In genomic region chr3:73658227-73658626, GRCh38 we compare ENCODE assay signal across 24 cellular contexts. TPM values are rescaled to one million over a fixed set of nuclear protein-coding genes. Genes with fewer than 3 reads are reported as not detected.
DNase-seq lines count a peak whose midpoint lies in the region; FAIRE-seq and TF ChIP-seq lines count a peak whose summit lies in the region.
"Had no signal": no experiment of that assay in that cellular context is flagged by ENCODE, and none has a peak within 500 bp of the region (broad histone marks: within the 10 kb centered on the region; RNA-seq: fewer than 3 reads in every experiment).

No MANE protein-coding gene starts in this region.

- no peak overlapping the region for H2AFZ ChIP-seq in astrocyte (ENCODE audit: low read depth, low read length)
- H2AFZ ChIP-seq in hepatocyte = peak overlapping the region; percentile 10

- H3K9me3 ChIP-seq in astrocyte (ENCODE audit: insufficient read depth, low read depth, low read length) (no peaks in the 10 kb centered on the region), hepatocyte (ENCODE audit: low read depth) (no peaks in the 10 kb centered on the region)

- H3K27ac ChIP-seq in astrocyte (ENCODE audit: low read depth, low read length) (no peak overlapping the region), hepatocyte (peak overlapping the region; percentile 29)
- H3K27ac ChIP-seq: BLaER1 treated with 17β-estradiol and CSF1 and Interleukin-3, amounts not matched to agents 10 nM and 100 nM had no signal

- H3K4me3 Mint-ChIP-seq in astrocyte (ENCODE audit: unreplicated experiment) (no peak overlapping the region), nephron (no peak overlapping the region)
- H3K4me3 Mint-ChIP-seq: CD8-positive, alpha-beta T cell had no signal

- H3K4me2 ChIP-seq in astrocyte (ENCODE audit: low read length) (no peak overlapping the region), hepatocyte (peak overlapping the region; percentile 12)

- no peaks in the 10 kb centered on the region for H3K36me3 Mint-ChIP-seq in astrocyte (ENCODE audit: low read depth, unreplicated experiment)
- no peaks in the 10 kb centered on the region for H3K36me3 Mint-ChIP-seq in nephron (ENCODE audit: low read depth)
- H3K36me3 Mint-ChIP-seq: CD8-positive, alpha-beta T cell had no signal

- no peak overlapping the region for H3K9ac ChIP-seq in astrocyte (ENCODE audit: low read length)
- H3K9ac ChIP-seq: BLaER1 treated with 17β-estradiol and CSF1 and Interleukin-3, amounts not matched to agents 10 nM and 100 nM had no signal

- peak; percentile 29 for DNase-seq in EH (ENCODE audit: low read depth)
- peak; percentile 16 for DNase-seq in astrocyte (ENCODE audit: low read depth)
- DNase-seq in hepatocyte (ENCODE audit: low spot score) = no peak
- DNase-seq in NCI-H446 treated with DMSO at 0.1 percent for 48 hours (lab: John Stamatoyannopoulos, UW) = no peak
- no peak for DNase-seq in NCI-H524 (lab: John Stamatoyannopoulos, UW)
- no peak for DNase-seq in occipital lobe (lab: John Stamatoyannopoulos, UW)
- DNase-seq: Calu3; CD8-positive, alpha-beta T cell; EL; KG1; NCI-H1105 treated with DMSO at 0.1 percent for 48 hours; NCI-H1694; NCI-H2081 treated with DMSO at 0.1 percent for 48 hours; NCI-H510A; NCI-H82; OCI-M1; SHP77 had no signal

- H4K20me1 ChIP-seq in astrocyte (ENCODE audit: insufficient read depth, low read length) (no peaks in the 10 kb centered on the region), hepatocyte (ENCODE audit: insufficient read depth, poor library complexity, severe bottlenecking) (no peaks in the 10 kb centered on the region)
- H4K20me1 ChIP-seq: BLaER1 treated with 17β-estradiol and CSF1 and Interleukin-3, amounts not matched to agents 10 nM and 100 nM had no signal

- peaks cover 17% of the 10 kb centered on the region for H3K4me1 ChIP-seq in astrocyte (ENCODE audit: insufficient read depth, low read length)
- H3K4me1 ChIP-seq in hepatocyte (ENCODE audit: insufficient read depth) = no peaks in the 10 kb centered on the region

- H3K27ac Mint-ChIP-seq in astrocyte (ENCODE audit: unreplicated experiment) (peak overlapping the region; percentile 88), nephron (peak overlapping the region; percentile 34 to 61 (median 45))
- H3K27ac Mint-ChIP-seq: CD8-positive, alpha-beta T cell had no signal

- H3K36me3 ChIP-seq in astrocyte (ENCODE audit: insufficient read depth, low read length) = no peaks in the 10 kb centered on the region
- H3K36me3 ChIP-seq in hepatocyte (replicated peaks; ENCODE audit: insufficient read depth, low read depth) = no peaks in the 10 kb centered on the region
- H3K36me3 ChIP-seq: BLaER1 treated with 17β-estradiol and CSF1 and Interleukin-3, amounts not matched to agents 10 nM and 100 nM had no signal

- H3K79me2 ChIP-seq in astrocyte (ENCODE audit: insufficient read depth, low read length) (no peaks in the 10 kb centered on the region), hepatocyte (no peaks in the 10 kb centered on the region)

- TF ChIP-seq CTCF in astrocyte (IDR thresholded peaks at IDR 0.05; ENCODE audit: insufficient read depth, low read depth, low read length) (no peak), hepatocyte (IDR thresholded peaks at IDR 0.05; ENCODE audit: poor library complexity) (no peak), nephron (IDR thresholded peaks at IDR 0.05; ENCODE audit: unreplicated experiment in 3 of 3) (no peak)

- H3K9me3 Mint-ChIP-seq in astrocyte (ENCODE audit: unreplicated experiment) (no peaks in the 10 kb centered on the region), nephron (no peaks in the 10 kb centered on the region)

- no peaks in the 10 kb centered on the region for H3K27me3 Mint-ChIP-seq in astrocyte (ENCODE audit: low read depth, unreplicated experiment)
- no peaks in the 10 kb centered on the region for H3K27me3 Mint-ChIP-seq in nephron (ENCODE audit: low read depth)

- no peaks in the 10 kb centered on the region for H3K27me3 ChIP-seq in astrocyte (ENCODE audit: insufficient read depth, low read length)
- no peaks in the 10 kb centered on the region for H3K27me3 ChIP-seq in hepatocyte
- H3K27me3 ChIP-seq: BLaER1 treated with 17β-estradiol and CSF1 and Interleukin-3, amounts not matched to agents 10 nM and 100 nM had no signal

- H3K4me1 Mint-ChIP-seq in astrocyte (ENCODE audit: low read depth, unreplicated experiment) = peaks cover 25% of the 10 kb centered on the region
- peaks cover 27% of the 10 kb centered on the region for H3K4me1 Mint-ChIP-seq in nephron

- WGBS in hepatocyte (ENCODE audit: low lambda C conversion rate, missing lambda C conversion rate) = 74% methylated on average over 4 of the region's 4 CpGs

- no peaks in the 10 kb centered on the region for H3K9me2 ChIP-seq in hepatocyte (replicated peaks; ENCODE audit: insufficient read depth)

- peak; percentile 43 for FAIRE-seq in astrocyte (lab: Jason Lieb, UNC)
- FAIRE-seq: GM12892, GM18507, H54, HepG2 had no signal

- H3K4me3 ChIP-seq in astrocyte (ENCODE audit: insufficient read depth, low read depth, low read length) = no peak overlapping the region
- H3K4me3 ChIP-seq in hepatocyte = no peak overlapping the region
- H3K4me3 ChIP-seq: BLaER1 treated with 17β-estradiol and CSF1 and Interleukin-3, amounts not matched to agents 10 nM and 100 nM had no signal

RNA-seq across cellular contexts. Expression of gene PDZRN3, which starts 33.5 kb away (rescaled TPM):
- 19.8 and 25.2 TPM in 2 replicates for total RNA-seq in astrocyte
- total RNA-seq in hepatocyte = 42.9 and 48.2 TPM in 2 replicates
- polyA plus RNA-seq in hepatocyte = 60.5 and 62.3 TPM in 2 replicates
- 59.3 TPM for total RNA-seq in occipital lobe
- total RNA-seq: A172; Calu3; CD8-positive, alpha-beta T cell; HepG2 had no signal
- polyA plus RNA-seq: HepG2 had no signal

Comparison
In these comparisons a context has a peak if more than half of its experiments do, and no peak if none do; other contexts are left out.
1. DNase-seq: peak in EH (single experiment) and astrocyte (single experiment); none in hepatocyte (single experiment), NCI-H446 treated with DMSO at 0.1 percent for 48 hours (single experiment), NCI-H524 (0 of 2) and occipital lobe (single experiment).